ENCODE assay signal across 19 cellular contexts in the genomic region with DNA sequence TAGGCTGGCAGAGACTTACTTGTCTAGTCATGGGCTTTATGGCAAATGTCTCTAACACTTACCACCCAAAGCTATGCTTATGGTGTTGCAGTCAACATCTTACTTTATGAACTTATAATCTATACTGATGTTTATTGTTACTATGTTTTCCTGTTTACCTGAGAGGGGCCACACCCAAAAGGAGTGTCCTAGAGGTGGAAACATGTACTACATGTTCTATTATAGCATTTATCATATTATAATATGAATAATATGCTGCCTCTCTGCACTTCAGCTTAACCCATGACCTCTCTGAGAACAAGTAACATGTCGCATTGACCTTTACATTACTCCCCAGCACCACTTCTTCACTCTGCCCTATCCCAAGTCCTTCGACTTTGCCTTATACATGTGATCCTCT.
A peak's percentile ranks its signal among the peaks of the same experiment; 100 is the strongest.
DNase-seq lines count a peak whose midpoint lies in the region; ATAC-seq, FAIRE-seq and TF ChIP-seq lines count a peak whose summit lies in the region.
"Had no signal": no experiment of that assay in that cellular context is flagged by ENCODE, and none has a peak within 500 bp of the region (broad histone marks: within the 10 kb centered on the region; RNA-seq: fewer than 3 reads in every experiment).

No MANE protein-coding gene starts in this region.

- H4K20me1 ChIP-seq in SK-N-SH (ENCODE audit: insufficient read depth) (no peaks in the 10 kb centered on the region), H1 (replicated peaks in 1 of 2; ENCODE audit: control insufficient read depth in 1 of 2, insufficient read depth in 2 of 2, low read length in 2 of 2) (no peaks in the 10 kb centered on the region)
- H4K20me1 ChIP-seq: BLaER1 treated with 17β-estradiol and CSF1 and Interleukin-3, amounts not matched to agents 10 nM and 100 nM had no signal

- no peak overlapping the region for H2BK120ac ChIP-seq in H1 (replicated peaks; ENCODE audit: low read depth, low read length)

- 7% methylated on average over 1 of the region's 2 CpGs for WGBS in SK-N-SH (ENCODE audit: low lambda C conversion rate)
- WGBS in H1 (ENCODE audit: extremely low coverage in 1 of 2, insufficient coverage in 1 of 2, insufficient read length in 1 of 2, insufficient replicate concordance in 2 of 2, low coverage in 1 of 2, low lambda C conversion rate in 2 of 2, missing lambda C conversion rate in 1 of 2), 2 experiments: 91% methylated on average over 1 of the region's 2 CpGs; no CpG with 5 or more reads in 1 of the 2 experiments

- H3K36me3 ChIP-seq in SK-N-SH (replicated peaks in 1 of 2; ENCODE audit: control insufficient read depth in 1 of 2, insufficient read depth in 2 of 2, low read length in 1 of 2) (no peaks in the 10 kb centered on the region), H1 (ENCODE audit: control insufficient read depth in 2 of 4, insufficient read depth in 4 of 4, low read length in 3 of 4) (no peaks in the 10 kb centered on the region)
- H3K36me3 ChIP-seq: BLaER1 treated with 17β-estradiol and CSF1 and Interleukin-3, amounts not matched to agents 10 nM and 100 nM; HAP-1 had no signal

- DNase-seq in SK-N-SH: no peak
- no peak for DNase-seq in H1 (ENCODE audit: low read depth in 1 of 2, low spot score in 2 of 2)
- no peak for DNase-seq in mesothelial cell of epicardium (ENCODE audit: low spot score in 2 of 2, unreplicated experiment in 2 of 2)
- DNase-seq in KBM-7: no peak
- DNase-seq in osteocyte (ENCODE audit: extremely low spot score, unreplicated experiment): no peak
- DNase-seq: Calu3; CD8-positive, alpha-beta T cell; GOT3; KG1 had no signal

- no peak overlapping the region for H3K18ac ChIP-seq in H1 (ENCODE audit: extremely low read depth, low read length)

- H4K8ac ChIP-seq in H1 (ENCODE audit: extremely low read depth, insufficient read depth, low read length): no peak overlapping the region

- no peak overlapping the region for H3K56ac ChIP-seq in H1 (replicated peaks; ENCODE audit: insufficient read length, low read depth, low read length)

- H3K36me3 Mint-ChIP-seq in mesothelial cell of epicardium (no peaks in the 10 kb centered on the region), osteocyte (ENCODE audit: unreplicated experiment) (no peaks in the 10 kb centered on the region)
- H3K36me3 Mint-ChIP-seq in stimulated activated memory B cell treated with anti-CD40 and anti-IgM and Interleukin-4, amounts not matched to agents 10 μg/mL and 1 μg/mL and 100 μg/mL, for 72 hours: no peaks in the 10 kb centered on the region
- H3K36me3 Mint-ChIP-seq: CD8-positive, alpha-beta T cell; IgD-negative memory B cell had no signal

- TF ChIP-seq RAD21 in SK-N-SH (IDR thresholded peaks at IDR 0.05; ENCODE audit: low read length) (no peak), H1 (IDR thresholded peaks at IDR 0.05 in 1 of 2, conservative IDR thresholded peaks at IDR 0.05 in 1 of 2; ENCODE audit: low read depth in 2 of 2, low read length in 2 of 2) (no peak)

- H3K27me3 ChIP-seq in SK-N-SH (ENCODE audit: insufficient read depth) (no peaks in the 10 kb centered on the region), H1 (replicated peaks in 1 of 4; ENCODE audit: control insufficient read depth in 3 of 4, extremely low read depth in 1 of 4, insufficient read depth in 3 of 4, low read length in 3 of 4) (no peaks in the 10 kb centered on the region)
- H3K27me3 ChIP-seq: BLaER1 treated with 17β-estradiol and CSF1 and Interleukin-3, amounts not matched to agents 10 nM and 100 nM had no signal

- FAIRE-seq in H1 (lab: Jason Lieb, UNC): no peak
- FAIRE-seq: G401.6, GM12891, HepG2 had no signal

- H2BK15ac ChIP-seq in H1 (ENCODE audit: low read length): no peak overlapping the region

- CTCF ChIA-PET in SK-N-SH (lab: Yijun Ruan, JAX): interaction anchor here (1.4 kb wide), 1 partner anchor 9 kb away, joined by 3 read pairs; no protein-coding TSS in a partner anchor
- CTCF ChIA-PET in H1 (lab: Charles Lee; ENCODE audit: partially characterized antibody): interaction anchor here (1.2 kb wide), 1 partner anchor 9 kb away, joined by 4 read pairs; no protein-coding TSS in a partner anchor

- no peak overlapping the region for H3K4me3 ChIP-seq in SK-N-SH (ENCODE audit: low read depth in 2 of 2, low read length in 1 of 2)
- H3K4me3 ChIP-seq in H1 (ENCODE audit: extremely low read depth in 1 of 4, insufficient read depth in 2 of 4, low read depth in 3 of 4, low read length in 4 of 4): no peak overlapping the region
- H3K4me3 ChIP-seq: BLaER1 treated with 17β-estradiol and CSF1 and Interleukin-3, amounts not matched to agents 10 nM and 100 nM; HAP-1 had no signal

- no peak overlapping the region for H4K5ac ChIP-seq in H1 (ENCODE audit: insufficient read length, low read depth, low read length)

- no peak overlapping the region for H2AFZ ChIP-seq in SK-N-SH (ENCODE audit: low read depth)
- H2AFZ ChIP-seq in H1 (ENCODE audit: low read length): no peak overlapping the region

- no peaks in the 10 kb centered on the region for H3K79me1 ChIP-seq in H1 (ENCODE audit: low read depth, low read length)

- H3K27ac Mint-ChIP-seq in mesothelial cell of epicardium: no peak overlapping the region
- no peak overlapping the region for H3K27ac Mint-ChIP-seq in stimulated activated memory B cell treated with anti-CD40 and anti-IgM and Interleukin-4, amounts not matched to agents 10 μg/mL and 1 μg/mL and 100 μg/mL, for 72 hours
- no peak overlapping the region for H3K27ac Mint-ChIP-seq in osteocyte (ENCODE audit: unreplicated experiment)
- H3K27ac Mint-ChIP-seq: B cell; CD8-positive, alpha-beta T cell; IgD-negative memory B cell had no signal

- POLR2A ChIA-PET in SK-N-SH (lab: Yijun Ruan, JAX): no interaction called here
- POLR2A ChIA-PET in H1 (lab: Charles Lee; ENCODE audit: partially characterized antibody): no interaction called here

- no peak overlapping the region for H3K4me2 ChIP-seq in SK-N-SH
- H3K4me2 ChIP-seq in H1 (ENCODE audit: insufficient read depth in 1 of 2, low read depth in 2 of 2, low read length in 2 of 2): no peak overlapping the region
- H3K4me2 ChIP-seq: BLaER1 treated with 17β-estradiol and CSF1 and Interleukin-3, amounts not matched to agents 10 nM and 100 nM had no signal

- no peak overlapping the region for H3K4me3 Mint-ChIP-seq in mesothelial cell of epicardium
- no peak overlapping the region for H3K4me3 Mint-ChIP-seq in stimulated activated memory B cell treated with anti-CD40 and anti-IgM and Interleukin-4, amounts not matched to agents 10 μg/mL and 1 μg/mL and 100 μg/mL, for 72 hours
- no peak overlapping the region for H3K4me3 Mint-ChIP-seq in osteocyte (ENCODE audit: unreplicated experiment)
- H3K4me3 Mint-ChIP-seq: B cell; CD8-positive, alpha-beta T cell; IgD-negative memory B cell had no signal

- no peak for TF ChIP-seq POLR2A in H1 (IDR thresholded peaks at IDR 0.05; ENCODE audit: control extremely low read depth in 1 of 2, low read depth in 2 of 2, low read length in 2 of 2)

- H3K9me3 ChIP-seq in SK-N-SH (no peaks in the 10 kb centered on the region), H1 (ENCODE audit: insufficient read depth in 2 of 2, low read depth in 1 of 2, low read length in 1 of 2) (no peaks in the 10 kb centered on the region)
- H3K9me3 ChIP-seq: BLaER1 treated with 17β-estradiol and CSF1 and Interleukin-3, amounts not matched to agents 10 nM and 100 nM; HAP-1 had no signal

- H3K4me1 Mint-ChIP-seq in mesothelial cell of epicardium (no peaks in the 10 kb centered on the region), osteocyte (ENCODE audit: unreplicated experiment) (no peaks in the 10 kb centered on the region)
- H3K4me1 Mint-ChIP-seq in stimulated activated memory B cell treated with anti-CD40 and anti-IgM and Interleukin-4, amounts not matched to agents 10 μg/mL and 1 μg/mL and 100 μg/mL, for 72 hours: no peaks in the 10 kb centered on the region
- H3K4me1 Mint-ChIP-seq: B cell, IgD-negative memory B cell had no signal

- H3K14ac ChIP-seq in H1 (ENCODE audit: insufficient read length): no peak overlapping the region

- H3K4me1 ChIP-seq in SK-N-SH (ENCODE audit: control insufficient read depth in 1 of 2, insufficient read depth in 2 of 2, low read depth in 1 of 2, low read length in 1 of 2): no peaks in the 10 kb centered on the region
- peaks cover 0 to 15% (median 0%) of the 10 kb centered on the region in 4 experiments; a peak in 1 of 7 replicates for H3K4me1 ChIP-seq in H1 (replicated peaks in 1 of 4; ENCODE audit: control insufficient read depth in 3 of 4, insufficient read depth in 4 of 4, low read length in 3 of 4)
- H3K4me1 ChIP-seq: BLaER1 treated with 17β-estradiol and CSF1 and Interleukin-3, amounts not matched to agents 10 nM and 100 nM had no signal

- H3K23me2 ChIP-seq in H1 (ENCODE audit: low read depth, low read length): no peaks in the 10 kb centered on the region

- TF ChIP-seq CTCF in SK-N-SH (IDR thresholded peaks at IDR 0.05) (peak; percentile 8; the same call in 1 of the 2 replicates), H1 (IDR thresholded peaks at IDR 0.05; ENCODE audit: control extremely low read depth in 1 of 3, insufficient read depth in 1 of 3, low read depth in 1 of 3, low read length in 3 of 3) (no peak), mesothelial cell of epicardium (IDR thresholded peaks at IDR 0.05; ENCODE audit: unreplicated experiment) (peak; percentile 34), osteocyte (IDR thresholded peaks at IDR 0.05) (no peak)

- H3K27ac ChIP-seq in SK-N-SH (ENCODE audit: low read depth in 2 of 2, low read length in 1 of 2) (no peak overlapping the region), H1 (ENCODE audit: low read depth, low read length) (no peak overlapping the region)
- H3K27ac ChIP-seq: BLaER1 treated with 17β-estradiol and CSF1 and Interleukin-3, amounts not matched to agents 10 nM and 100 nM had no signal

- H3K27me3 Mint-ChIP-seq in mesothelial cell of epicardium (ENCODE audit: low read depth): peaks cover 6% of the 10 kb centered on the region
- no peaks in the 10 kb centered on the region for H3K27me3 Mint-ChIP-seq in stimulated activated memory B cell treated with anti-CD40 and anti-IgM and Interleukin-4, amounts not matched to agents 10 μg/mL and 1 μg/mL and 100 μg/mL, for 72 hours
- no peaks in the 10 kb centered on the region for H3K27me3 Mint-ChIP-seq in osteocyte (ENCODE audit: unreplicated experiment)
- H3K27me3 Mint-ChIP-seq: IgD-negative memory B cell had no signal

- no peaks in the 10 kb centered on the region for H3K9me2 ChIP-seq in SK-N-SH

- peak overlapping the region; percentile 39; the same call in 1 of the 2 replicates for H2AK5ac ChIP-seq in H1 (ENCODE audit: low read depth, low read length)

- H3K9ac ChIP-seq in SK-N-SH: no peak overlapping the region
- H3K9ac ChIP-seq in H1 (replicated peaks in 1 of 4; ENCODE audit: extremely low read depth in 1 of 4, low read depth in 3 of 4, low read length in 3 of 4): no peak overlapping the region
- H3K9ac ChIP-seq: BLaER1 treated with 17β-estradiol and CSF1 and Interleukin-3, amounts not matched to agents 10 nM and 100 nM had no signal

- TF ChIP-seq EP300 in SK-N-SH (IDR thresholded peaks at IDR 0.05; ENCODE audit: borderline replicate concordance in 1 of 2, low read depth in 1 of 2, low read length in 1 of 2) (no peak), H1 (IDR thresholded peaks at IDR 0.05; ENCODE audit: borderline replicate concordance in 1 of 2, low read depth in 2 of 2, low read length in 2 of 2) (no peak)

- no peak overlapping the region for H4K91ac ChIP-seq in H1 (replicated peaks; ENCODE audit: insufficient read length, low read length)

- H2BK20ac ChIP-seq in H1 (ENCODE audit: low read length): no peak overlapping the region

- no peak for ATAC-seq in SK-N-SH treated with all-trans-retinoic acid at 6 μM for 48 hours
- peak; percentile 26 for ATAC-seq in stimulated activated memory B cell treated with anti-CD40 and anti-IgM and Interleukin-4, amounts not matched to agents 10 μg/mL and 1 μg/mL and 100 μg/mL, for 72 hours
- ATAC-seq in GM19395 (IDR thresholded peaks at IDR 0.05; ENCODE audit: unreplicated experiment): no peak
- ATAC-seq: CD8-positive, alpha-beta T cell; HepG2 had no signal

- H2BK12ac ChIP-seq in H1 (ENCODE audit: low read depth, low read length): peak overlapping the region; percentile 43; the same call in 1 of the 2 replicates

- no peaks in the 10 kb centered on the region for H3K79me2 ChIP-seq in SK-N-SH (ENCODE audit: insufficient read depth)
- H3K79me2 ChIP-seq in H1 (ENCODE audit: control insufficient read depth in 1 of 2, insufficient read depth in 2 of 2, low read length in 2 of 2): no peaks in the 10 kb centered on the region

- H3F3A ChIP-seq in SK-N-SH (replicated peaks; ENCODE audit: insufficient read depth): no peaks in the 10 kb centered on the region

- H3K23ac ChIP-seq in H1 (ENCODE audit: insufficient read length): no peak overlapping the region

- H3K9me3 Mint-ChIP-seq in mesothelial cell of epicardium (no peaks in the 10 kb centered on the region), osteocyte (ENCODE audit: unreplicated experiment) (no peaks in the 10 kb centered on the region)
- H3K9me3 Mint-ChIP-seq in stimulated activated memory B cell treated with anti-CD40 and anti-IgM and Interleukin-4, amounts not matched to agents 10 μg/mL and 1 μg/mL and 100 μg/mL, for 72 hours: no peaks in the 10 kb centered on the region
- H3K9me3 Mint-ChIP-seq: CD8-positive, alpha-beta T cell; IgD-negative memory B cell had no signal

- no peak overlapping the region for H3K4ac ChIP-seq in H1 (replicated peaks; ENCODE audit: insufficient read length, low read depth, low read length)

- in situ Hi-C loops in KBM-7 (cut with MboI; ENCODE audit: low pct_unique_long_range_greater_than_20kb, low sequenced_read_pairs): no loop called here

- no peak overlapping the region for H2BK5ac ChIP-seq in H1 (ENCODE audit: low read depth, low read length)

Comparison
In these comparisons a context has a peak if more than half of its experiments do, and no peak if none do; other contexts are left out.
1. CTCF ChIP-seq: peak in SK-N-SH (single experiment) and mesothelial cell of epicardium (single experiment); none in H1 (0 of 3) and osteocyte (single experiment).
2. Of the 17 proteins assayed by ChIP-seq in both H1 and SK-N-SH: peak only in H1: none; only in SK-N-SH: CTCF; in both: none; in neither: 16.